ENCODE assay signal across 1 cellular context in the genomic region with DNA sequence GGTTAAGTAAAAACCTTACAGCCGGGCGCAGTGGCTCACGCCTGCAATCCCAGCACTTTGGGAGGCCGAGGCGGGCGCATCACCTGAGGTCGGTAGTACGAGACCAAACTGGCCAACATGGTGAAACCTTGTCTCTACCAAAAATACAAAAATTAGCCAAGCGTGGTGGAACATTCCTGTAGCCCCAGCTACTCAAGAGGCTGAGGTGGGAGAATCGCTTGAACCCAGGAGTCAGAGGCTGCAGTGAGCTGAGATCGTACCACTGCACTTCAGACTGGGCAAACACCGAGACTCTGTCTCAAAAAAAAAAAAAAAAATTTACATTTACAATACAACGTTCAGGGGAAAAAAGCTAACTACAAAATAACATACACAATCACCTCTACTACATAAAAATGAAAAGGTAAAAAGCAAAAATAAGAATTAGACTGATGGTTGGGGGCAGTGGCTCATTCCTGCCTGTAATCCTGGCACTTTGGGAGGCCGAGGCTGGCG.
A peak's percentile ranks its signal among the peaks of the same experiment; 100 is the strongest.
TF ChIP-seq lines count a peak whose summit lies in the region.

No MANE protein-coding gene starts in this region.

TF ChIP-seq in HepG2, 621 proteins besides CTCF, POLR2A, EP300 and RAD21:
- TF ChIP-seq ZNF121 (CRISPR knock-in tag; IDR thresholded peaks at IDR 0.05), result peak; percentile 76
- TF ChIP-seq PRPF4 (IDR thresholded peaks at IDR 0.05; ENCODE audit: low read depth, low read length, poor library complexity, severe bottlenecking), result peak; percentile 17
- peak; percentile 64; the same call in 1 of the 2 replicates for TF ChIP-seq ZBTB38 (CRISPR knock-in tag; IDR thresholded peaks at IDR 0.05)
